9 cellular contexts compared by ENCODE assay signal in genomic region chr12:96070670-96071279, GRCh38. TPM values are rescaled to one million over a fixed set of nuclear protein-coding genes. Genes with fewer than 3 reads are reported as not detected.
DNase-seq lines count a peak whose midpoint lies in the region; ATAC-seq and TF ChIP-seq lines count a peak whose summit lies in the region.
"Had no signal": no experiment of that assay in that cellular context is flagged by ENCODE, and none has a peak within 500 bp of the region (broad histone marks: within the 10 kb centered on the region; RNA-seq: fewer than 3 reads in every experiment).

No MANE protein-coding gene starts in this region.

- TF ChIP-seq CTCF in mucosa of descending colon (IDR thresholded peaks at IDR 0.05) (no peak), body of pancreas (IDR thresholded peaks at IDR 0.05) (peak in 1 of 7 experiments; percentile 8)

- H3K27me3 ChIP-seq in body of pancreas = no peaks in the 10 kb centered on the region

- ATAC-seq in HG03565 (IDR thresholded peaks at IDR 0.05; ENCODE audit: unreplicated experiment) (peak; percentile 53), mucosa of descending colon (peak; percentile 48), body of pancreas (no peak), HG02763 (IDR thresholded peaks at IDR 0.05; ENCODE audit: unreplicated experiment) (no peak)

- no peak for TF ChIP-seq POLR2A in body of pancreas (IDR thresholded peaks at IDR 0.05)

- H3K9me3 ChIP-seq in mucosa of descending colon (no peaks in the 10 kb centered on the region), body of pancreas (no peaks in the 10 kb centered on the region)

- H3K4me1 ChIP-seq in mucosa of descending colon (ENCODE audit: low read depth) (no peaks in the 10 kb centered on the region), body of pancreas (no peaks in the 10 kb centered on the region)

- H3K4me3 ChIP-seq in mucosa of descending colon = no peak overlapping the region
- H3K4me3 ChIP-seq in body of pancreas = no peak overlapping the region

- DNase-seq in NCI-H748 (lab: John Stamatoyannopoulos, UW; ENCODE audit: unreplicated experiment) (peak; percentile 55), NCI-H748 treated with DMSO at 0.1 percent for 48 hours (lab: John Stamatoyannopoulos, UW) (no peak), amniotic epithelial cell (ENCODE audit: low read depth) (peak; percentile 34), mucosa of descending colon (peak in 1 of 3 donors; percentile 21), body of pancreas (no peak)
- no peak for DNase-seq in activated CD8-positive, alpha-beta memory T cell treated with anti-CD3 and anti-CD28 coated beads, Interleukin-2, amount 50 U/mL, for 48 hours
- DNase-seq: left cardiac atrium had no signal

- intact Hi-C loops in mucosa of descending colon (cut with DNase I, micrococcal nuclease) = no loop called here
- intact Hi-C loops in body of pancreas (cut with DNase I) = no loop called here

- 42 to 47% methylated on average over 7 of the region's 7 CpGs for WGBS in body of pancreas, 2 donors

- H3K36me3 ChIP-seq in mucosa of descending colon (ENCODE audit: low read depth) = no peaks in the 10 kb centered on the region
- H3K36me3 ChIP-seq in body of pancreas (replicated peaks in 1 of 2; ENCODE audit: insufficient read depth in 1 of 2, low read depth in 2 of 2) = no peaks in the 10 kb centered on the region

- no peak overlapping the region for H3K27ac ChIP-seq in body of pancreas

RNA-seq across cellular contexts. Expression of gene LTA4H, which starts 35.4 kb away (rescaled TPM):
- 10 to 100 TPM; 52.8 to 68.2 (median 56.9) TPM for total RNA-seq in mucosa of descending colon
- total RNA-seq in body of pancreas = 10 to 100 TPM; 41.2 to 57.6 TPM

Comparison
In these comparisons a context has a peak if more than half of its experiments do, and no peak if none do; other contexts are left out.
1. DNase-seq: peak in NCI-H748 (single experiment) and amniotic epithelial cell (single experiment); none in NCI-H748 treated with DMSO at 0.1 percent for 48 hours (single experiment), body of pancreas (0 of 4) and activated CD8-positive, alpha-beta memory T cell treated with anti-CD3 and anti-CD28 coated beads, Interleukin-2, amount 50 U/mL, for 48 hours (single experiment).
2. ATAC-seq: peak in HG03565 (single experiment) and mucosa of descending colon (single experiment); none in body of pancreas (single experiment) and HG02763 (single experiment).